ENCODE assay signal across 1 cellular context in the genomic region with DNA sequence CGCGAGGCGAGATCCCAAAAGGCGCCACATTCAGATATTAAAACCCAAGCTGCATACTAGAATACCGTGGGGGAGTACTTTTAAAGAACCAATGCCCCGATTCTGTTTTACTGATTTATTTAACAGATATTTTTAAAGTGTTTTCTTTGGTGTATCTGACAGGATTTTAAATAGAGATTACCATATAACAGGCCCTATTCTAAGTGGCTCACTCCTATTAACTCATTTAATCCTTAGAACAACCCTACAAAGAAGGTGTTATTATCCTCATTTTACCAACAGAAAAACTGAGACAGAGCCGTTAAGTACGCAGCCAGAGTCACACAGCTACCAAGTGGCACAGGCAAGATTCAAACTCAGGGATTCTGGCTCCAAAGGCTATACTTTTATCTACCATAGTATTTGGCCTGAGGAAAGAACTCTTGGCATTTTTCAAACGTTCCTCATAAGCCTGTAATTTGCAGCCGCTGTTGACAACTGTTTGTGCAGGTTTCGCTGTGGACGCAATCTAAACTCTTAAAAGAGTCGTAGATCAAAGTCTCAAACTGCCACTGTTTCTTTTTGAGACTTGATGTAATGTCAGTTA.
TF ChIP-seq lines count a peak whose summit lies in the region.

No MANE protein-coding gene starts in this region.

TF ChIP-seq in GM23338, 12 proteins besides CTCF, POLR2A, EP300 and RAD21:
- TF ChIP-seq, protein P1, sequence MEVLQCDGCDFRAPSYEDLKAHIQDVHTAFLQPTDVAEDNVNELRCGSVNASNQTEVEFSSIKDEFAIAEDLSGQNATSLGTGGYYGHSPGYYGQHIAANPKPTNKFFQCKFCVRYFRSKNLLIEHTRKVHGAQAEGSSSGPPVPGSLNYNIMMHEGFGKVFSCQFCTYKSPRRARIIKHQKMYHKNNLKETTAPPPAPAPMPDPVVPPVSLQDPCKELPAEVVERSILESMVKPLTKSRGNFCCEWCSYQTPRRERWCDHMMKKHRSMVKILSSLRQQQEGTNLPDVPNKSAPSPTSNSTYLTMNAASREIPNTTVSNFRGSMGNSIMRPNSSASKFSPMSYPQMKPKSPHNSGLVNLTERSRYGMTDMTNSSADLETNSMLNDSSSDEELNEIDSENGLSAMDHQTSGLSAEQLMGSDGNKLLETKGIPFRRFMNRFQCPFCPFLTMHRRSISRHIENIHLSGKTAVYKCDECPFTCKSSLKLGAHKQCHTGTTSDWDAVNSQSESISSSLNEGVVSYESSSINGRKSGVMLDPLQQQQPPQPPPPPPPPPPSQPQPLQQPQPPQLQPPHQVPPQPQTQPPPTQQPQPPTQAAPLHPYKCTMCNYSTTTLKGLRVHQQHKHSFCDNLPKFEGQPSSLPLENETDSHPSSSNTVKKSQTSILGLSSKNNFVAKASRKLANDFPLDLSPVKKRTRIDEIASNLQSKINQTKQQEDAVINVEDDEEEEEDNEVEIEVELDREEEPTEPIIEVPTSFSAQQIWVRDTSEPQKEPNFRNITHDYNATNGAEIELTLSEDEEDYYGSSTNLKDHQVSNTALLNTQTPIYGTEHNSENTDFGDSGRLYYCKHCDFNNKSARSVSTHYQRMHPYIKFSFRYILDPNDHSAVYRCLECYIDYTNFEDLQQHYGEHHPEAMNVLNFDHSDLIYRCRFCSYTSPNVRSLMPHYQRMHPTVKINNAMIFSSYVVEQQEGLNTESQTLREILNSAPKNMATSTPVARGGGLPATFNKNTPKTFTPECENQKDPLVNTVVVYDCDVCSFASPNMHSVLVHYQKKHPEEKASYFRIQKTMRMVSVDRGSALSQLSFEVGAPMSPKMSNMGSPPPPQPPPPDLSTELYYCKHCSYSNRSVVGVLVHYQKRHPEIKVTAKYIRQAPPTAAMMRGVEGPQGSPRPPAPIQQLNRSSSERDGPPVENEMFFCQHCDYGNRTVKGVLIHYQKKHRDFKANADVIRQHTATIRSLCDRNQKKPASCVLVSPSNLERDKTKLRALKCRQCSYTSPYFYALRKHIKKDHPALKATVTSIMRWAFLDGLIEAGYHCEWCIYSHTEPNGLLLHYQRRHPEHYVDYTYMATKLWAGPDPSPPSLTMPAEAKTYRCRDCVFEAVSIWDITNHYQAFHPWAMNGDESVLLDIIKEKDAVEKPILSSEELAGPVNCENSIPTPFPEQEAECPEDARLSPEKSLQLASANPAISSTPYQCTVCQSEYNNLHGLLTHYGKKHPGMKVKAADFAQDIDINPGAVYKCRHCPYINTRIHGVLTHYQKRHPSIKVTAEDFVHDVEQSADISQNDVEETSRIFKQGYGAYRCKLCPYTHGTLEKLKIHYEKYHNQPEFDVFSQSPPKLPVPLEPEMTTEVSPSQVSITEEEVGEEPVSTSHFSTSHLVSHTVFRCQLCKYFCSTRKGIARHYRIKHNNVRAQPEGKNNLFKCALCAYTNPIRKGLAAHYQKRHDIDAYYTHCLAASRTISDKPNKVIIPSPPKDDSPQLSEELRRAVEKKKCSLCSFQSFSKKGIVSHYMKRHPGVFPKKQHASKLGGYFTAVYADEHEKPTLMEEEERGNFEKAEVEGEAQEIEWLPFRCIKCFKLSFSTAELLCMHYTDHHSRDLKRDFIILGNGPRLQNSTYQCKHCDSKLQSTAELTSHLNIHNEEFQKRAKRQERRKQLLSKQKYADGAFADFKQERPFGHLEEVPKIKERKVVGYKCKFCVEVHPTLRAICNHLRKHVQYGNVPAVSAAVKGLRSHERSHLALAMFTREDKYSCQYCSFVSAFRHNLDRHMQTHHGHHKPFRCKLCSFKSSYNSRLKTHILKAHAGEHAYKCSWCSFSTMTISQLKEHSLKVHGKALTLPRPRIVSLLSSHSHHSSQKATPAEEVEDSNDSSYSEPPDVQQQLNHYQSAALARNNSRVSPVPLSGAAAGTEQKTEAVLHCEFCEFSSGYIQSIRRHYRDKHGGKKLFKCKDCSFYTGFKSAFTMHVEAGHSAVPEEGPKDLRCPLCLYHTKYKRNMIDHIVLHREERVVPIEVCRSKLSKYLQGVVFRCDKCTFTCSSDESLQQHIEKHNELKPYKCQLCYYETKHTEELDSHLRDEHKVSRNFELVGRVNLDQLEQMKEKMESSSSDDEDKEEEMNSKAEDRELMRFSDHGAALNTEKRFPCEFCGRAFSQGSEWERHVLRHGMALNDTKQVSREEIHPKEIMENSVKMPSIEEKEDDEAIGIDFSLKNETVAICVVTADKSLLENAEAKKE (CRISPR knock-in tag; IDR thresholded peaks at IDR 0.05) = no peak
- TF ChIP-seq ZNF114 (CRISPR knock-in tag; IDR thresholded peaks at IDR 0.05) = no peak
- no peak for TF ChIP-seq EZH2 (IDR thresholded peaks at IDR 0.05; ENCODE audit: low read depth, unreplicated experiment)
- TF ChIP-seq, protein P2, sequence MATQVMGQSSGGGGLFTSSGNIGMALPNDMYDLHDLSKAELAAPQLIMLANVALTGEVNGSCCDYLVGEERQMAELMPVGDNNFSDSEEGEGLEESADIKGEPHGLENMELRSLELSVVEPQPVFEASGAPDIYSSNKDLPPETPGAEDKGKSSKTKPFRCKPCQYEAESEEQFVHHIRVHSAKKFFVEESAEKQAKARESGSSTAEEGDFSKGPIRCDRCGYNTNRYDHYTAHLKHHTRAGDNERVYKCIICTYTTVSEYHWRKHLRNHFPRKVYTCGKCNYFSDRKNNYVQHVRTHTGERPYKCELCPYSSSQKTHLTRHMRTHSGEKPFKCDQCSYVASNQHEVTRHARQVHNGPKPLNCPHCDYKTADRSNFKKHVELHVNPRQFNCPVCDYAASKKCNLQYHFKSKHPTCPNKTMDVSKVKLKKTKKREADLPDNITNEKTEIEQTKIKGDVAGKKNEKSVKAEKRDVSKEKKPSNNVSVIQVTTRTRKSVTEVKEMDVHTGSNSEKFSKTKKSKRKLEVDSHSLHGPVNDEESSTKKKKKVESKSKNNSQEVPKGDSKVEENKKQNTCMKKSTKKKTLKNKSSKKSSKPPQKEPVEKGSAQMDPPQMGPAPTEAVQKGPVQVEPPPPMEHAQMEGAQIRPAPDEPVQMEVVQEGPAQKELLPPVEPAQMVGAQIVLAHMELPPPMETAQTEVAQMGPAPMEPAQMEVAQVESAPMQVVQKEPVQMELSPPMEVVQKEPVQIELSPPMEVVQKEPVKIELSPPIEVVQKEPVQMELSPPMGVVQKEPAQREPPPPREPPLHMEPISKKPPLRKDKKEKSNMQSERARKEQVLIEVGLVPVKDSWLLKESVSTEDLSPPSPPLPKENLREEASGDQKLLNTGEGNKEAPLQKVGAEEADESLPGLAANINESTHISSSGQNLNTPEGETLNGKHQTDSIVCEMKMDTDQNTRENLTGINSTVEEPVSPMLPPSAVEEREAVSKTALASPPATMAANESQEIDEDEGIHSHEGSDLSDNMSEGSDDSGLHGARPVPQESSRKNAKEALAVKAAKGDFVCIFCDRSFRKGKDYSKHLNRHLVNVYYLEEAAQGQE (IDR thresholded peaks at IDR 0.05; ENCODE audit: unreplicated experiment) = no peak
- TF ChIP-seq POLR2AphosphoS5 (IDR thresholded peaks at IDR 0.05; ENCODE audit: low read depth) = no peak
